8 cellular contexts compared by ENCODE assay signal in genomic region chr16:2223375-2224182, GRCh38. TPM values are rescaled to one million over a fixed set of nuclear protein-coding genes. Genes with fewer than 3 reads are reported as not detected.
A peak's percentile ranks its signal among the peaks of the same experiment; 100 is the strongest.
DNase-seq lines count a peak whose midpoint lies in the region; ATAC-seq and TF ChIP-seq lines count a peak whose summit lies in the region.

Gene E4F1, plus strand, starts transcription at chr16:2223591. Its CDS starts 23 bp downstream, at chr16:2223614.

- H3K27me3 ChIP-seq in A673 (replicated peaks; ENCODE audit: insufficient read depth, low read depth, low read length, poor library complexity) (no peaks in the 10 kb centered on the region), breast epithelium (no peaks in the 10 kb centered on the region)

- peak within 1 kb of the TSS; percentile 91 for H3K27ac ChIP-seq in A673 (ENCODE audit: low read depth, low read length, poor library complexity, severe bottlenecking)
- H3K27ac ChIP-seq in VCaP = peak within 1 kb of the TSS; percentile 80
- H3K27ac ChIP-seq in breast epithelium = peak within 1 kb of the TSS; percentile 86 to 87
- peak within 1 kb of the TSS; percentile 71 to 96 (median 89) for H3K27ac ChIP-seq in skin epidermis

- H3K4me1 ChIP-seq in A673 (ENCODE audit: insufficient read depth, low read length, poor library complexity, severe bottlenecking) (no peaks in the 10 kb centered on the region), breast epithelium (peaks cover 4 to 12% of the 10 kb centered on the region in 2 donors)

- H3K9me3 ChIP-seq in A673 (ENCODE audit: low read depth, low read length, poor library complexity, severe bottlenecking) (no peaks in the 10 kb centered on the region), breast epithelium (no peaks in the 10 kb centered on the region), iPS-18c (ENCODE audit: control insufficient read depth, insufficient read depth, low read length) (no peaks in the 10 kb centered on the region)

- CTCF ChIA-PET in A673 (lab: Charles Lee) = no interaction called here

- POLR2A ChIA-PET in A673 (lab: Charles Lee; ENCODE audit: low non-redundant PET) = no interaction called here

- ATAC-seq in GM18868 (IDR thresholded peaks at IDR 0.05; ENCODE audit: unreplicated experiment) (peak; percentile 94), HG03108 (IDR thresholded peaks at IDR 0.05; ENCODE audit: unreplicated experiment) (peak; percentile 93)

- intact Hi-C loops in A673 (cut with micrococcal nuclease; ENCODE audit: unreplicated experiment) = loop anchor here (5.0 kb wide), 1 partner anchor 66 kb away; the partner anchor contains the start of gene TRAF7
- intact Hi-C loops in breast epithelium (cut with DNase I; ENCODE audit: low total_unique reads) = no loop called here

- H3K36me3 ChIP-seq in A673 (ENCODE audit: insufficient read depth, low read length, poor library complexity, severe bottlenecking) (peaks cover 8% of the 10 kb centered on the region), breast epithelium (no peaks in the 10 kb centered on the region)

- no peak for TF ChIP-seq CTCF in A673 (conservative IDR thresholded peaks at IDR 0.05; ENCODE audit: low read depth, low read length)
- no peak for TF ChIP-seq CTCF in VCaP (conservative IDR thresholded peaks at IDR 0.05)
- no peak for TF ChIP-seq CTCF in breast epithelium (IDR thresholded peaks at IDR 0.05)

- H3K4me3 ChIP-seq in A673 (ENCODE audit: low read depth, low read length, poor library complexity, severe bottlenecking) (peak within 1 kb of the TSS; percentile 94), breast epithelium (peak within 1 kb of the TSS; percentile 80 to 96 (median 86)), iPS-18c (ENCODE audit: insufficient read depth, low read depth, low read length) (peak within 1 kb of the TSS; percentile 87), skin epidermis (peak within 1 kb of the TSS; percentile 84 to 100 (median 98))

- peak; percentile 91 for TF ChIP-seq POLR2A in breast epithelium (IDR thresholded peaks at IDR 0.05)

- DNase-seq in A673 (ENCODE audit: low spot score) = peak; percentile 100
- peak; percentile 99 for DNase-seq in NCI-H2196 (lab: John Stamatoyannopoulos, UW; ENCODE audit: unreplicated experiment)
- DNase-seq in breast epithelium (ENCODE audit: low spot score in 2 of 2) = peak; percentile 99 to 100

- TSS peak; percentile 59 for BruUV-seq in A673 (replicated peaks; lab: Mats Ljungman, UMichigan)

RNA-seq across cellular contexts. Expression of gene E4F1, which starts in this region (rescaled TPM):
- total RNA-seq in A673 (2021) (36.0 and 41.6 TPM in 2 replicates), breast epithelium (10 to 100 TPM; 19.0 to 40.2 (median 34.7) TPM)

Comparison
In these comparisons a context has a peak if more than half of its experiments do, and no peak if none do; other contexts are left out.
1. Peak in every context shown above with its lines: DNase-seq, ATAC-seq, H3K4me3 ChIP-seq and H3K27ac ChIP-seq.